Comparison of ENCODE assay signal across 10 cellular contexts in the genomic region with DNA sequence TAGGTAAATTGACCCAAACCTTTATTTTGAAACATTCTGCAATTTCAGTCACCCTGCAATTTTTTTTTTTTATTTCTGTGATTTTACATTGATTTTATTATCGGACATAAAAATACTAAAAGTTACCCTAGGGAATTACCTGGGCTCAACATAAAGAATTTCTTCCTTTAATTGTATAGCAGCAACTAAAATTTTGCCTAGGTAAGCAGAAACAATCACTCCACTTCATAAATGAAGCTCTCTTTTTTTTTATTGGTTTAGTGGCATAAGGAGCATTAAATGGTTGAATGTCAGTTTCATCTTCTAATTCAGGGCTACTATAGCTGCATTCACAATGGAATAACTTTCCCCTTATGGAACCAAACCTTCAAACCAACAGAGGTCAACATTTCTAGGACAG. TPM values are rescaled to one million over a fixed set of nuclear protein-coding genes. Genes with fewer than 3 reads are reported as not detected.
"Had no signal": no experiment of that assay in that cellular context is flagged by ENCODE, and none has a peak within 500 bp of the region (broad histone marks: within the 10 kb centered on the region; RNA-seq: fewer than 3 reads in every experiment).

No MANE protein-coding gene starts in this region.

- H3K9me3 ChIP-seq: HAP-1 had no signal

- H3K4me2 ChIP-seq: GM23338 had no signal

- H3K36me3 ChIP-seq: HAP-1 had no signal

- H3K4me1 ChIP-seq: HAP-1 had no signal

- H3K27ac ChIP-seq: HL-60 had no signal

- H2AFZ ChIP-seq: GM23338 had no signal

- DNase-seq: H7, HFFc6, KG1 had no signal

- H3K4me3 ChIP-seq: GM23338, HAP-1 had no signal

- ATAC-seq: GM23338, HCT116 had no signal

RNA-seq across cellular contexts. Expression of a gene that starts 15.3 kb away (rescaled TPM):
- total RNA-seq: GM23338, H4, H7 had no signal
- polyA plus RNA-seq: GM23338, IgD-negative memory B cell had no signal

RNA-seq across cellular contexts. Expression of a gene that starts 18.8 kb away (rescaled TPM):
- total RNA-seq: GM23338, H7 had no signal
- polyA plus RNA-seq: GM23338, IgD-negative memory B cell had no signal

RNA-seq across cellular contexts. Expression of a gene that starts 41.3 kb away (rescaled TPM):
- total RNA-seq: GM23338, H4, H7, HFFc6, HT1080 had no signal
- polyA plus RNA-seq: GM23338, IgD-negative memory B cell had no signal
